ENCODE assay signal across 7 cellular contexts in genomic region chr21:13979608-13980007, GRCh38.
DNase-seq lines count a peak whose midpoint lies in the region; ATAC-seq, FAIRE-seq and TF ChIP-seq lines count a peak whose summit lies in the region.
"Not testable (repeated sequence)": the region's sequence is repeated elsewhere in the genome, so short reads cannot be mapped to it uniquely, and the experiment has no call there.

No MANE protein-coding gene starts in this region.

- POLR2A ChIA-PET in GM12878 (lab: Charles Lee), result not testable (repeated sequence)

- TF ChIP-seq RAD21 in GM12878 (IDR thresholded peaks at IDR 0.05; ENCODE audit: insufficient read depth, low read depth, low read length), result not testable (repeated sequence)

- not testable (repeated sequence) for H3K27me3 Mint-ChIP-seq in T-helper 2 cell treated with Interferon-gamma antibody and Interleukin-4, amounts not matched to agents 5 μg/mL and 100 μg/mL, for 36 hours (ENCODE audit: low read depth)

- TF ChIP-seq POLR2A in GM12878 (IDR thresholded peaks at IDR 0.05; ENCODE audit: low read depth, low read length), result not testable (repeated sequence)

- H3K4me1 Mint-ChIP-seq in T-helper 2 cell treated with Interferon-gamma antibody and Interleukin-4, amounts not matched to agents 5 μg/mL and 100 μg/mL, for 36 hours (ENCODE audit: low read depth), result not testable (repeated sequence)

- not testable (repeated sequence) for H3K27me3 ChIP-seq in GM12878 (replicated peaks in 1 of 2; ENCODE audit: control insufficient read depth in 2 of 2, insufficient read depth in 2 of 2, low read length in 1 of 2); pancreas
- H3K27me3 ChIP-seq in left ventricle myocardium inferior (ENCODE audit: low read depth), result peaks cover 10% of the 10 kb centered on the region

- not testable (repeated sequence) for TF ChIP-seq EP300 in GM12878 (IDR thresholded peaks at IDR 0.05; ENCODE audit: borderline replicate concordance in 1 of 2, control insufficient read depth in 1 of 2, low read depth in 2 of 2, low read length in 2 of 2)

- BruUV-seq in GM12878 (replicated peaks; lab: Mats Ljungman, UMichigan), result not testable (repeated sequence)

- H3K4me1 ChIP-seq in GM12878 (ENCODE audit: control insufficient read depth, insufficient read depth, low read length); left ventricle myocardium inferior; pancreas: not testable (repeated sequence)

- H4K20me1 ChIP-seq in GM12878 (ENCODE audit: control insufficient read depth, insufficient read depth), result not testable (repeated sequence)

- intact Hi-C loops in GM12878 (cut with micrococcal nuclease; ENCODE audit: unreplicated experiment); left ventricle myocardium inferior (cut with micrococcal nuclease); pancreas (cut with DNase I): not testable (repeated sequence)

- FAIRE-seq in GM12878 (lab: Jason Lieb, UNC); pancreas (lab: Jason Lieb, UNC): not testable (repeated sequence)

- 0 out of 2 replicates have a peak overlapping the region, but pooled peaks have one; percentile 25 for H3K4me2 ChIP-seq in GM12878 (ENCODE audit: control insufficient read depth, insufficient read depth)

- not testable (repeated sequence) for H3K36me3 ChIP-seq in GM12878 (ENCODE audit: control insufficient read depth in 2 of 2, insufficient read depth in 2 of 2, low read length in 1 of 2); left ventricle myocardium inferior; pancreas

- RAD21 ChIA-PET in GM12878 (lab: Charles Lee; ENCODE audit: unreplicated experiment), result not testable (repeated sequence)

- ATAC-seq in GM21717 (IDR thresholded peaks at IDR 0.05; ENCODE audit: unreplicated experiment) (peak; percentile 9), HG03378 (IDR thresholded peaks at IDR 0.05; ENCODE audit: unreplicated experiment) (peak; percentile 25), GM12878 (peak; percentile 43), pancreas (peak; percentile 9 to 29 (median 21))

- SMC1A ChIA-PET in GM12878 (lab: Charles Lee; ENCODE audit: uncharacterized antibody, unreplicated experiment), result not testable (repeated sequence)

- H3K4me3 ChIP-seq in GM12878, result 0 out of 2 replicates have a peak overlapping the region, but pooled peaks have one; percentile 22
- peak overlapping the region; percentile 62 for H3K4me3 ChIP-seq in left ventricle myocardium inferior
- peak overlapping the region; percentile 16 to 54 (median 29) for H3K4me3 ChIP-seq in pancreas

- DNase-seq in GM13977 (ENCODE audit: low spot score) (peak; percentile 31), left ventricle myocardium inferior (peak; percentile 10), pancreas (peak in 3 of 6 donors; percentile 37 to 67 (median 58))
- DNase-seq in T-helper 2 cell treated with Interferon-gamma antibody and Interleukin-4, amounts not matched to agents 5 μg/mL and 100 μg/mL, for 36 hours (ENCODE audit: low spot score); GM12878 (ENCODE audit: low read depth, low spot score): not testable (repeated sequence)

- not testable (repeated sequence) for H3K27ac ChIP-seq in GM12878 (ENCODE audit: control insufficient read depth, insufficient read depth); left ventricle myocardium inferior (replicated peaks); pancreas

- not testable (repeated sequence) for H3K36me3 Mint-ChIP-seq in T-helper 2 cell treated with Interferon-gamma antibody and Interleukin-4, amounts not matched to agents 5 μg/mL and 100 μg/mL, for 36 hours (ENCODE audit: low read depth)

- CTCF ChIA-PET in GM12878 (lab: Yijun Ruan, JAX), result not testable (repeated sequence)

- peak overlapping the region; percentile 50 for H3K4me3 Mint-ChIP-seq in T-helper 2 cell treated with Interferon-gamma antibody and Interleukin-4, amounts not matched to agents 5 μg/mL and 100 μg/mL, for 36 hours

- TF ChIP-seq CTCF in GM13977 (IDR thresholded peaks at IDR 0.05; ENCODE audit: extremely low read depth, insufficient read depth, missing control alignments); GM12878 (IDR thresholded peaks at IDR 0.05 in 2 of 3, conservative IDR thresholded peaks at IDR 0.05 in 1 of 3; ENCODE audit: control insufficient read depth in 2 of 3, extremely low read depth in 1 of 3, insufficient read depth in 1 of 3, low read depth in 3 of 3, low read length in 3 of 3); left ventricle myocardium inferior (IDR thresholded peaks at IDR 0.05; ENCODE audit: borderline replicate concordance); pancreas (IDR thresholded peaks at IDR 0.05): not testable (repeated sequence)

- H3K27ac Mint-ChIP-seq in T-helper 2 cell treated with Interferon-gamma antibody and Interleukin-4, amounts not matched to agents 5 μg/mL and 100 μg/mL, for 36 hours, result not testable (repeated sequence)

- in situ Hi-C loops in GM13977 (cut with MboI; ENCODE audit: low pct_unique_long_range_greater_than_20kb, low sequenced_read_pairs, unreplicated experiment); GM12878 (cut with MboI): not testable (repeated sequence)

- not testable (repeated sequence) for H3K79me2 ChIP-seq in GM12878 (ENCODE audit: control insufficient read depth, insufficient read depth, low read length)

- not testable (repeated sequence) for H3K9me3 Mint-ChIP-seq in T-helper 2 cell treated with Interferon-gamma antibody and Interleukin-4, amounts not matched to agents 5 μg/mL and 100 μg/mL, for 36 hours

- H2AFZ ChIP-seq in GM12878 (ENCODE audit: control insufficient read depth, low read depth, low read length), result peak overlapping the region; percentile 29; the same call in 1 of the 2 replicates

- 20% methylated on average over 23 of the region's 26 CpGs for WGBS in GM12878 (ENCODE audit: insufficient coverage, insufficient replicate concordance, low lambda C conversion rate, missing lambda C conversion rate)
- 11 to 78% methylated on average over 24 to 26 of the region's 26 CpGs for WGBS in pancreas, 2 donors

- not testable (repeated sequence) for H3K9ac ChIP-seq in GM12878 (ENCODE audit: control insufficient read depth, insufficient read depth, low read length)

- not testable (repeated sequence) for H3K9me3 ChIP-seq in GM12878 (replicated peaks; ENCODE audit: control insufficient read depth, insufficient read depth, low read length); left ventricle myocardium inferior (replicated peaks); pancreas
